In the genomic region with DNA sequence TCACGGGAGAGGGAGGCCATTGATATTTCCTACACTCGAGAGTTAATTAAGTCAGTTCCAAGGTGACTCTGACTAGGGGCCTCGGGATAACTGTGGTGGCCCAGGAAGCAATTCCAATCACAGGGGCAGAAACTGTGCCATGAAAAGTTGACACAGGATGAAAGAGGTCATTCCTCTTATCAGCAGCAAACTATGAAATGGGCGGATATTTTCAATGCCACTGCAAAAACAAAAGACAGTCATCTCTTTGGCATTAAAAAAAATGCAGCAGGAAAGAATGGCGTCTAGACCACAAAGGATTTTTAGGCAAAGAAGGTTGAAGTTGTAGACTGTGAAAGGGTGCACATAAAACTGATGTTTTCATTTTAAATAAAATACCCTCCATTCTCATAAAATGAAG, we compare ENCODE assay signal across 21 cellular contexts. TPM values are rescaled to one million over a fixed set of nuclear protein-coding genes. Genes with fewer than 3 reads are reported as not detected.
DNase-seq lines count a peak whose midpoint lies in the region; FAIRE-seq and TF ChIP-seq lines count a peak whose summit lies in the region.
"Had no signal": no experiment of that assay in that cellular context is flagged by ENCODE, and none has a peak within 500 bp of the region (broad histone marks: within the 10 kb centered on the region; RNA-seq: fewer than 3 reads in every experiment).

No MANE protein-coding gene starts in this region.

- peak overlapping the region; percentile 86 for H3K4me2 ChIP-seq in astrocyte (ENCODE audit: low read length)
- no peak overlapping the region for H3K4me2 ChIP-seq in GM23248 (ENCODE audit: unreplicated experiment)

- H3K9me3 Mint-ChIP-seq in astrocyte (ENCODE audit: unreplicated experiment) (peaks cover 2% of the 10 kb centered on the region), nephron progenitor cell (no peaks in the 10 kb centered on the region)

- H3F3A ChIP-seq in GM23248 (ENCODE audit: insufficient read depth), result no peaks in the 10 kb centered on the region

- H3K36me3 Mint-ChIP-seq in astrocyte (ENCODE audit: low read depth, unreplicated experiment) (no peaks in the 10 kb centered on the region), nephron progenitor cell (ENCODE audit: low read depth) (no peaks in the 10 kb centered on the region)

- in situ Hi-C loops in GM23248 (cut with MboI), result no loop called here

- H3K27ac Mint-ChIP-seq in astrocyte (ENCODE audit: unreplicated experiment), result peak overlapping the region; percentile 80
- H3K27ac Mint-ChIP-seq in nephron progenitor cell, result no peak overlapping the region

- peak overlapping the region; percentile 70 for H3K4me3 Mint-ChIP-seq in astrocyte (ENCODE audit: unreplicated experiment)
- peak overlapping the region; percentile 78 for H3K4me3 Mint-ChIP-seq in nephron progenitor cell

- peaks cover 19% of the 10 kb centered on the region for H3K27me3 ChIP-seq in HUES6 (ENCODE audit: control insufficient read depth, insufficient read depth, low read length)
- H3K27me3 ChIP-seq in astrocyte (ENCODE audit: insufficient read depth, low read length), result no peaks in the 10 kb centered on the region
- H3K27me3 ChIP-seq in GM23248 (replicated peaks; ENCODE audit: insufficient read depth), result no peaks in the 10 kb centered on the region
- H3K27me3 ChIP-seq: uterus had no signal

- peak overlapping the region; percentile 73 for H2AFZ ChIP-seq in astrocyte (ENCODE audit: low read depth, low read length)
- H2AFZ ChIP-seq in GM23248, result no peak overlapping the region

- peak overlapping the region; percentile 64 for H3K4me3 ChIP-seq in HUES6 (ENCODE audit: low read depth, low read length)
- no peak overlapping the region for H3K4me3 ChIP-seq in astrocyte (ENCODE audit: insufficient read depth, low read depth, low read length)
- no peak overlapping the region for H3K4me3 ChIP-seq in GM23248

- H3K9me3 ChIP-seq in HUES6 (ENCODE audit: control insufficient read depth, insufficient read depth, low read depth, low read length) (no peaks in the 10 kb centered on the region), astrocyte (ENCODE audit: insufficient read depth, low read depth, low read length) (no peaks in the 10 kb centered on the region), GM23248 (ENCODE audit: low read depth) (no peaks in the 10 kb centered on the region)
- H3K9me3 ChIP-seq: stomach, uterus had no signal

- TF ChIP-seq CTCF in astrocyte (IDR thresholded peaks at IDR 0.05; ENCODE audit: insufficient read depth, low read depth, low read length) (no peak), nephron progenitor cell (IDR thresholded peaks at IDR 0.05) (no peak)

- H3K4me1 Mint-ChIP-seq in astrocyte (ENCODE audit: low read depth, unreplicated experiment) (peaks cover 15% of the 10 kb centered on the region), nephron progenitor cell (peaks cover 41% of the 10 kb centered on the region)

- H3K4me1 ChIP-seq in HUES6 (ENCODE audit: control insufficient read depth, insufficient read depth, low read length) (peaks cover 12% of the 10 kb centered on the region), astrocyte (ENCODE audit: insufficient read depth, low read length) (peaks cover 13% of the 10 kb centered on the region), GM23248 (ENCODE audit: insufficient read depth) (no peaks in the 10 kb centered on the region)
- H3K4me1 ChIP-seq: uterus had no signal

- H3K27me3 Mint-ChIP-seq in astrocyte (ENCODE audit: low read depth, unreplicated experiment) (no peaks in the 10 kb centered on the region), nephron progenitor cell (ENCODE audit: low read depth, poor library complexity) (peaks cover 16% of the 10 kb centered on the region)

- no peaks in the 10 kb centered on the region for H3K9me2 ChIP-seq in GM23248 (ENCODE audit: insufficient read depth)

- H3K27ac ChIP-seq in HUES6 (ENCODE audit: low read depth, low read length) (no peak overlapping the region), astrocyte (ENCODE audit: low read depth, low read length) (no peak overlapping the region), GM23248 (no peak overlapping the region)
- H3K27ac ChIP-seq: stomach, uterus had no signal

- H3K9ac ChIP-seq in HUES6 (ENCODE audit: low read length), result no peak overlapping the region
- no peak overlapping the region for H3K9ac ChIP-seq in astrocyte (ENCODE audit: low read length)
- no peak overlapping the region for H3K9ac ChIP-seq in GM23248

- no peaks in the 10 kb centered on the region for H4K20me1 ChIP-seq in astrocyte (ENCODE audit: insufficient read depth, low read length)
- H4K20me1 ChIP-seq in GM23248 (ENCODE audit: insufficient read depth), result no peaks in the 10 kb centered on the region

- no peak for FAIRE-seq in astrocyte (lab: Jason Lieb, UNC)

- 91% methylated on average over 5 of the region's 5 CpGs for WGBS in GM23248 (ENCODE audit: low coverage in 1 of 2, low lambda C conversion rate in 2 of 2, missing lambda C conversion rate in 2 of 2), 2 experiments

- H3K36me3 ChIP-seq in HUES6 (ENCODE audit: control insufficient read depth, insufficient read depth, low read length) (no peaks in the 10 kb centered on the region), astrocyte (ENCODE audit: insufficient read depth, low read length) (no peaks in the 10 kb centered on the region), GM23248 (ENCODE audit: low read depth) (no peaks in the 10 kb centered on the region)
- H3K36me3 ChIP-seq: stomach, uterus had no signal

- H3K79me2 ChIP-seq in astrocyte (ENCODE audit: insufficient read depth, low read length) (no peaks in the 10 kb centered on the region), GM23248 (ENCODE audit: insufficient read depth) (no peaks in the 10 kb centered on the region)

- DNase-seq in AG08395 (ENCODE audit: low spot score) (peak; percentile 10), astrocyte (ENCODE audit: low read depth) (peak; percentile 46), nephron progenitor cell (no peak), inferior parietal cortex (ENCODE audit: extremely low spot score) (no peak), GM23248 (no peak), H4 (ENCODE audit: low spot score) (no peak), germinal center (ENCODE audit: low spot score) (no peak)
- DNase-seq: activated CD4-positive, CD25-positive, alpha-beta regulatory T cell; activated CD8-positive, alpha-beta memory T cell treated with anti-CD3 and anti-CD28 coated beads for 24 hours; amygdala; cerebellar nuclear complex; KG1; kidney glomerular epithelial cell; NCI-H1092; NK-92 treated with Interleukin-12 subunit alpha and Interleukin-12 subunit beta, amount 100 ng/mL, for 24 hours; occipital lobe; Right ventricle myocardium superior; stomach; T-helper 2 cell; uterus had no signal

RNA-seq across cellular contexts. Expression of a gene that starts 50.0 kb away (rescaled TPM):
- total RNA-seq in astrocyte, result 110 and 128 TPM in 2 replicates
- total RNA-seq in GM23248 (2014; rRNA removed; shearing (Covaris generic)), result 66.9 and 122 TPM in 2 replicates
- polyA plus RNA-seq in GM23248 (2016; fragmentation: Nextera tagmentation; extraction: Ambion mirVana), result 88.0 and 99.4 TPM in 2 replicates
- total RNA-seq in H4 (2014; rRNA removed; shearing (Covaris generic)), result 126 and 127 TPM in 2 replicates

Comparison
In these comparisons a context has a peak if more than half of its experiments do, and no peak if none do; other contexts are left out.
1. DNase-seq: peak in AG08395 (single experiment) and astrocyte (single experiment); none in nephron progenitor cell (single experiment), inferior parietal cortex (single experiment), GM23248 (single experiment), H4 (single experiment) and germinal center (single experiment).